In the genomic region with DNA sequence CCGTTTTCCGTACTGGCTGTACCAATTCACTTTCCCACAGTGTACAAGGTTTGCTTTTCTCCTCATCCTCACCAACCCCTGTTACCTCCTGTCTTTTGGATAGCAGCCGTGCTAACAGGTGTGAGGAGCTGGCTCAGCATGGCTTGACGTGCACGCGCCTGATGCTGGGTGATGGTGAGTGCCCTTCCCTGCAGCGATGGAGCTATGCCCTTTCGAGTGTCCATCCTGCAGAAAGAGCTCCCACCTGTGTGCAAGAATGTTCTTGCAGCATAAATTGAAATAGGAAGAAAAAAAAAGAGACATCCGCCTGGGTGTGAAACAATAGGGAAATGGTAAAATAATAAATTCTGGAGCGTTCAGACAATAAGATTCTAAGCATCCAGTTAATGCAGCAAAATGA, we compare ENCODE assay signal across 17 cellular contexts. TPM values are rescaled to one million over a fixed set of nuclear protein-coding genes. Genes with fewer than 3 reads are reported as not detected.
DNase-seq lines count a peak whose midpoint lies in the region; TF ChIP-seq lines count a peak whose summit lies in the region.
"Had no signal": no experiment of that assay in that cellular context is flagged by ENCODE, and none has a peak within 500 bp of the region (broad histone marks: within the 10 kb centered on the region; RNA-seq: fewer than 3 reads in every experiment).

No MANE protein-coding gene starts in this region.

- DNase-seq in NCI-H748 (lab: John Stamatoyannopoulos, UW; ENCODE audit: unreplicated experiment) (peak; percentile 47), NCI-H748 treated with DMSO at 0.1 percent for 48 hours (lab: John Stamatoyannopoulos, UW) (no peak), NCI-H2107 treated with DMSO at 0.1 percent for 48 hours (lab: John Stamatoyannopoulos, UW; ENCODE audit: unreplicated experiment) (peak; percentile 34), WERI-Rb-1 (no peak), RWPE1 (ENCODE audit: low spot score) (no peak), NOMO-1 treated with DMSO at 0.1 percent for 48 hours (lab: John Stamatoyannopoulos, UW; ENCODE audit: unreplicated experiment) (no peak), cardiac septum (ENCODE audit: low spot score) (no peak)
- DNase-seq: CD4-positive, alpha-beta T cell; KG1; NCI-H1436; NCI-H2029 treated with DMSO at 0.1 percent for 48 hours; NCI-H226; NCI-H524; SHP77 had no signal

- H3K36me3 ChIP-seq in WERI-Rb-1 = no peaks in the 10 kb centered on the region

- POLR2A ChIA-PET in RWPE1 (lab: Yijun Ruan, JAX; ENCODE audit: low non-redundant PET) = no interaction called here

- H3K27ac ChIP-seq in WERI-Rb-1 (no peak overlapping the region), RWPE1 (no peak overlapping the region)
- H3K27ac ChIP-seq: A549, SK-N-MC had no signal

- intact Hi-C loops in cardiac septum (cut with DNase I) = no loop called here

- TF ChIP-seq CTCF in WERI-Rb-1 (IDR thresholded peaks at IDR 0.05; ENCODE audit: low read depth, low read length) (0 out of 2 replicates have a peak, but pooled peaks have one; percentile 6), RWPE1 (conservative IDR thresholded peaks at IDR 0.05; ENCODE audit: low read depth) (no peak)

- CTCF ChIA-PET in RWPE1 (lab: Yijun Ruan, JAX) = interaction anchor here (0.7 kb wide), 1 partner anchor 104 kb away, joined by 4 read pairs; no protein-coding TSS in a partner anchor

- H3K4me3 ChIP-seq in WERI-Rb-1 (ENCODE audit: low read depth, low read length) = no peak overlapping the region
- H3K4me3 ChIP-seq: A549, SK-N-MC had no signal

- no peaks in the 10 kb centered on the region for H3K27me3 ChIP-seq in WERI-Rb-1 (ENCODE audit: insufficient read depth, low read depth, severe bottlenecking)

- no peaks in the 10 kb centered on the region for H3K9me3 ChIP-seq in WERI-Rb-1 (ENCODE audit: severe bottlenecking)
- H3K9me3 ChIP-seq: A549, Caco-2 had no signal

RNA-seq across cellular contexts. Expression of a gene that starts 9.5 kb away (rescaled TPM):
- total RNA-seq in cardiac septum = 50.8 TPM

Comparison
In these comparisons a context has a peak if more than half of its experiments do, and no peak if none do; other contexts are left out.
1. DNase-seq: peak in NCI-H748 (single experiment) and NCI-H2107 treated with DMSO at 0.1 percent for 48 hours (single experiment); none in NCI-H748 treated with DMSO at 0.1 percent for 48 hours (single experiment), WERI-Rb-1 (single experiment), RWPE1 (single experiment), NOMO-1 treated with DMSO at 0.1 percent for 48 hours (single experiment) and cardiac septum (single experiment).